ENCODE assay signal across 1 cellular context in the genomic region with DNA sequence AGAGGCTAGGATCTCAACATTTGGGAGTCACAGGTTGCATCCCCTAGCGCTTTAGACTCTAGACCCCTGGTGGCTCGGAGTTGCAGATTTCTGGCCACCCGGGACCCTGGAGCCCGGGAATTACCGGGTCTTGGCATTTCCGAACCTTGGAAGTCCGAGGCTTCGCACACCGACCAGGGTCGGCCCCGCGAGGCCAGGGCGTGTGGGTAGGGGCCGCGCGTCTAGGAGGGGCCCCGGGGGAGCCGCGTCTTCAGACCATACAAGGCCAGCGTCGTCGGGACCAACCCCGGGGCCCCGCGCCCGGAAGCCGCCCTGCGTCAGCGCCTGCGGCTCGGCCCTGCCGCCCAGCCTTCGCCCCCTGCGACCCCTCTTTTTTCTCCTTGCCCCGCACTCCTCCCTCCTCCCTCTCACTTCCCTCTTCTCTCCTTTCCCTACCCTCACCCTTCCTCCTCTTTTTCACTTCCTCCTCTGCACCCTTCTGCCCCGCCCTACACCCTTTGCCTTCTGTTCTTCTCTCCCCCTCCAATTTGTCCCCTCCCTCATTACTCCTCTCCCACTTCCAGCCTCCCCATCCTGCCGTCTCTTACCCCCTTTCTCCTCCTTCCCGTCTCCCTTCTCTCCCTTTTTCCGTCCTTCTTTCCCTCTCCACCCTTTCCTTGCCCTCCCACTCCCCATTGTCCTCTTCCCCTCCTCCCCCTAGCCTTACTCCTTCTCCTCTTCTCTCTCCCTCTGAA.
TF ChIP-seq lines count a peak whose summit lies in the region.

No MANE protein-coding gene starts in this region.

TF ChIP-seq in HEK293, 187 proteins besides CTCF, POLR2A, EP300 and RAD21 (continues in another document):
- TF ChIP-seq ZNF121 (tag by site-specific recombination; IDR thresholded peaks at IDR 0.05) = no peak
- no peak for TF ChIP-seq ZNF140 (tag by site-specific recombination; IDR thresholded peaks at IDR 0.05)
- no peak for TF ChIP-seq TCF7L2 (IDR thresholded peaks at IDR 0.05; ENCODE audit: borderline replicate concordance, low read depth, low read length)
- peak; percentile 74; the same call in 1 of the 2 replicates for TF ChIP-seq ZNF76 (tag by site-specific recombination; IDR thresholded peaks at IDR 0.05; ENCODE audit: borderline replicate concordance, low read depth)
- TF ChIP-seq ZNF335 (tag by site-specific recombination; conservative IDR thresholded peaks at IDR 0.05) = peak; percentile 99
- TF ChIP-seq ZNF426 (tag by site-specific recombination; IDR thresholded peaks at IDR 0.05) = no peak
- TF ChIP-seq ZNF362 (tag by site-specific recombination; IDR thresholded peaks at IDR 0.05) = peak; percentile 35; the same call in 1 of the 2 replicates
- TF ChIP-seq, protein P1, sequence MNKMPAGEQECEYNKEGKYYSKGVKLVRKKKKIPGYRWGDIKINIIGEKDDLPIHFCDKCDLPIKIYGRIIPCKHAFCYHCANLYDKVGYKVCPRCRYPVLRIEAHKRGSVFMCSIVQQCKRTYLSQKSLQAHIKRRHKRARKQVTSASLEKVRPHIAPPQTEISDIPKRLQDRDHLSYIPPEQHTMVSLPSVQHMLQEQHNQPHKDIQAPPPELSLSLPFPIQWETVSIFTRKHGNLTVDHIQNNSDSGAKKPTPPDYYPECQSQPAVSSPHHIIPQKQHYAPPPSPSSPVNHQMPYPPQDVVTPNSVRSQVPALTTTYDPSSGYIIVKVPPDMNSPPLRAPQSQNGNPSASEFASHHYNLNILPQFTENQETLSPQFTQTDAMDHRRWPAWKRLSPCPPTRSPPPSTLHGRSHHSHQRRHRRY (tag by site-specific recombination; IDR thresholded peaks at IDR 0.05) = peak; percentile 98
- TF ChIP-seq HOXA7 (CRISPR knock-in tag; IDR thresholded peaks at IDR 0.05; ENCODE audit: borderline replicate concordance) = no peak
- TF ChIP-seq, protein P2, sequence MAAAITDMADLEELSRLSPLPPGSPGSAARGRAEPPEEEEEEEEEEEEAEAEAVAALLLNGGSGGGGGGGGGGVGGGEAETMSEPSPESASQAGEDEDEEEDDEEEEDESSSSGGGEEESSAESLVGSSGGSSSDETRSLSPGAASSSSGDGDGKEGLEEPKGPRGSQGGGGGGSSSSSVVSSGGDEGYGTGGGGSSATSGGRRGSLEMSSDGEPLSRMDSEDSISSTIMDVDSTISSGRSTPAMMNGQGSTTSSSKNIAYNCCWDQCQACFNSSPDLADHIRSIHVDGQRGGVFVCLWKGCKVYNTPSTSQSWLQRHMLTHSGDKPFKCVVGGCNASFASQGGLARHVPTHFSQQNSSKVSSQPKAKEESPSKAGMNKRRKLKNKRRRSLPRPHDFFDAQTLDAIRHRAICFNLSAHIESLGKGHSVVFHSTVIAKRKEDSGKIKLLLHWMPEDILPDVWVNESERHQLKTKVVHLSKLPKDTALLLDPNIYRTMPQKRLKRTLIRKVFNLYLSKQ (tag by site-specific recombination; IDR thresholded peaks at IDR 0.05; ENCODE audit: borderline replicate concordance) = no peak
- TF ChIP-seq ZNF623 (tag by site-specific recombination; IDR thresholded peaks at IDR 0.05) = no peak
- peak; percentile 74; the same call in 1 of the 2 replicates for TF ChIP-seq YY2 (tag by site-specific recombination; IDR thresholded peaks at IDR 0.05)
- 0 out of 2 replicates have a peak, but pooled peaks have one; percentile 44 for TF ChIP-seq ZFP3 (tag by site-specific recombination; IDR thresholded peaks at IDR 0.05; ENCODE audit: low read depth)
- TF ChIP-seq ZNF791 (tag by site-specific recombination; IDR thresholded peaks at IDR 0.05) = peak; percentile 90
- no peak for TF ChIP-seq ZNF18 (tag by site-specific recombination; IDR thresholded peaks at IDR 0.05)
- no peak for TF ChIP-seq ZNF26 (tag by site-specific recombination; IDR thresholded peaks at IDR 0.05)
- peak; percentile 92 for TF ChIP-seq KLF16 (tag by site-specific recombination; IDR thresholded peaks at IDR 0.05)
- no peak; the same call in 1 of the 2 replicates for TF ChIP-seq ZNF311 (tag by site-specific recombination; IDR thresholded peaks at IDR 0.05; ENCODE audit: borderline replicate concordance)
- peak; percentile 100 for TF ChIP-seq KLF7 (tag by site-specific recombination; IDR thresholded peaks at IDR 0.05; ENCODE audit: borderline replicate concordance)
- TF ChIP-seq, protein P3, sequence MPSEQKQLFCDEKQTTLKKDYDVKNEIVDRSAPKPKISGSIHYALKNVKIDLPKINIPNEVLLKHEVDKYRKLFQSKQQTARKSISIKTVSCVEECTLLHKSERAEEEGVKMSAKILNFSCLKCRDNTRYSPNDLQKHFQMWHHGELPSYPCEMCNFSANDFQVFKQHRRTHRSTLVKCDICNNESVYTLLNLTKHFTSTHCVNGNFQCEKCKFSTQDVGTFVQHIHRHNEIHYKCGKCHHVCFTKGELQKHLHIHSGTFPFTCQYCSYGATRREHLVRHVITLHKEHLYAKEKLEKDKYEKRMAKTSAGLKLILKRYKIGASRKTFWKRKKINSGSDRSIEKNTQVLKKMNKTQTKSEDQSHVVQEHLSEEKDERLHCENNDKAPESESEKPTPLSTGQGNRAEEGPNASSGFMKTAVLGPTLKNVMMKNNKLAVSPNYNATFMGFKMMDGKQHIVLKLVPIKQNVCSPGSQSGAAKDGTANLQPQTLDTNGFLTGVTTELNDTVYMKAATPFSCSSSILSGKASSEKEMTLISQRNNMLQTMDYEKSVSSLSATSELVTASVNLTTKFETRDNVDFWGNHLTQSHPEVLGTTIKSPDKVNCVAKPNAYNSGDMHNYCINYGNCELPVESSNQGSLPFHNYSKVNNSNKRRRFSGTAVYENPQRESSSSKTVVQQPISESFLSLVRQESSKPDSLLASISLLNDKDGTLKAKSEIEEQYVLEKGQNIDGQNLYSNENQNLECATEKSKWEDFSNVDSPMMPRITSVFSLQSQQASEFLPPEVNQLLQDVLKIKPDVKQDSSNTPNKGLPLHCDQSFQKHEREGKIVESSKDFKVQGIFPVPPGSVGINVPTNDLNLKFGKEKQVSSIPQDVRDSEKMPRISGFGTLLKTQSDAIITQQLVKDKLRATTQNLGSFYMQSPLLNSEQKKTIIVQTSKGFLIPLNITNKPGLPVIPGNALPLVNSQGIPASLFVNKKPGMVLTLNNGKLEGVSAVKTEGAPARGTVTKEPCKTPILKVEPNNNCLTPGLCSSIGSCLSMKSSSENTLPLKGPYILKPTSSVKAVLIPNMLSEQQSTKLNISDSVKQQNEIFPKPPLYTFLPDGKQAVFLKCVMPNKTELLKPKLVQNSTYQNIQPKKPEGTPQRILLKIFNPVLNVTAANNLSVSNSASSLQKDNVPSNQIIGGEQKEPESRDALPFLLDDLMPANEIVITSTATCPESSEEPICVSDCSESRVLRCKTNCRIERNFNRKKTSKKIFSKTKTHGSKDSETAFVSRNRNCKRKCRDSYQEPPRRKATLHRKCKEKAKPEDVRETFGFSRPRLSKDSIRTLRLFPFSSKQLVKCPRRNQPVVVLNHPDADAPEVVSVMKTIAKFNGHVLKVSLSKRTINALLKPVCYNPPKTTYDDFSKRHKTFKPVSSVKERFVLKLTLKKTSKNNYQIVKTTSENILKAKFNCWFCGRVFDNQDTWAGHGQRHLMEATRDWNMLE (tag by site-specific recombination; conservative IDR thresholded peaks at IDR 0.05; ENCODE audit: low read depth) = no peak
- TF ChIP-seq ZBTB17 (tag by site-specific recombination; IDR thresholded peaks at IDR 0.05) = peak; percentile 87
- TF ChIP-seq SP3 (tag by site-specific recombination; IDR thresholded peaks at IDR 0.05) = peak; percentile 91
- peak; percentile 84 for TF ChIP-seq ZNF501 (tag by site-specific recombination; IDR thresholded peaks at IDR 0.05)
- no peak for TF ChIP-seq TRIM28 (IDR thresholded peaks at IDR 0.05; ENCODE audit: borderline replicate concordance, low read length)
- peak; percentile 79; the same call in 1 of the 2 replicates for TF ChIP-seq ZNF600 (tag by site-specific recombination; IDR thresholded peaks at IDR 0.05)
- no peak for TF ChIP-seq ZNF473 (tag by site-specific recombination; IDR thresholded peaks at IDR 0.05)
- TF ChIP-seq ZXDB (tag by site-specific recombination; IDR thresholded peaks at IDR 0.05) = peak; percentile 85; the same call in 1 of the 2 replicates
- peak; percentile 82 for TF ChIP-seq ZBTB21 (tag by site-specific recombination; IDR thresholded peaks at IDR 0.05)
- TF ChIP-seq ZSCAN4 (tag by site-specific recombination; IDR thresholded peaks at IDR 0.05) = no peak; the same call in none of the 2 replicates
- TF ChIP-seq PATZ1 (tag by site-specific recombination; IDR thresholded peaks at IDR 0.05) = peak; percentile 98
- TF ChIP-seq ZFP41 (tag by site-specific recombination; IDR thresholded peaks at IDR 0.05; ENCODE audit: borderline replicate concordance) = no peak
- peak; percentile 85 for TF ChIP-seq ZNF580 (tag by site-specific recombination; IDR thresholded peaks at IDR 0.05)
- no peak for TF ChIP-seq ZNF670 (tag by site-specific recombination; IDR thresholded peaks at IDR 0.05; ENCODE audit: low read depth)
- TF ChIP-seq RBAK (tag by site-specific recombination; IDR thresholded peaks at IDR 0.05) = peak; percentile 73; the same call in 1 of the 2 replicates
- TF ChIP-seq ZNF16 (tag by site-specific recombination; IDR thresholded peaks at IDR 0.05; ENCODE audit: low read depth) = no peak
- TF ChIP-seq GFI1B (tag by site-specific recombination; IDR thresholded peaks at IDR 0.05) = 0 out of 2 replicates have a peak, but pooled peaks have one; percentile 5
- TF ChIP-seq ZSCAN30 (tag by site-specific recombination; IDR thresholded peaks at IDR 0.05) = peak; percentile 72
- TF ChIP-seq ZNF146 (tag by site-specific recombination; IDR thresholded peaks at IDR 0.05) = no peak; the same call in 1 of the 2 replicates
- no peak for TF ChIP-seq ZNF24 (tag by site-specific recombination; IDR thresholded peaks at IDR 0.05)
- TF ChIP-seq ZBTB44 (tag by site-specific recombination; IDR thresholded peaks at IDR 0.05) = peak; percentile 31; the same call in 1 of the 2 replicates
